13 cellular contexts compared by ENCODE assay signal in the genomic region with DNA sequence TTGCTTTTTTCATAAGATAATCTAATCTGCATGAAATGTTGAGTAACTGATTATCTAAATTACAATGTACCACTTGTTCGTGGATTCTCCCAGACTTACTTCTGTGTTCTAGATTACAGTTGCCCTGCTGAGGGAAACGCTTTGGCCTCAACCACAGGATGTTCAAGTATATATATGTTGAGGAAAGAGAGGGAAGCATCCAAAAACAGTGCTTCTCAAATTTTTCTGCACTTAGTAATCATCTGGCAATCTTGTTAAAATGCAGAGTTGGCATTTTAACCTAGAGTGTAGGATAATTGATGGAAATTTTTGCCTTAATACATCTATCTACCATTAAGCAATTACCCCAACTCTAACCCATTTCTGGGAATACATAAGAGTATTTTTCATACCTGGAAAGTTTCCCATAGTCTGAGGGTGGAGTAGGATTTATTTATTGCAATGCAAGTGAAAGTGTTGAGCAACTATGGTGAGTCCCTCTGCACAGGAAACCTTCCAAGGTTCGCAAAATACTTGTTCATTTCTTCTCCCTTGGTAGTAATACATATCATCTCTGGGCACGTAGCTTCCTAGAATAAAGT. TPM values are rescaled to one million over a fixed set of nuclear protein-coding genes. Genes with fewer than 3 reads are reported as not detected.
DNase-seq lines count a peak whose midpoint lies in the region; ATAC-seq, FAIRE-seq and TF ChIP-seq lines count a peak whose summit lies in the region.
"Had no signal": no experiment of that assay in that cellular context is flagged by ENCODE, and none has a peak within 500 bp of the region (broad histone marks: within the 10 kb centered on the region; RNA-seq: fewer than 3 reads in every experiment).

No MANE protein-coding gene starts in this region.

- H3K27me3 ChIP-seq in K562 (ENCODE audit: control insufficient read depth in 2 of 2, insufficient read depth in 2 of 2, low read length in 2 of 2), result no peaks in the 10 kb centered on the region
- H3K27me3 ChIP-seq in smooth muscle cell (ENCODE audit: low read depth), result no peaks in the 10 kb centered on the region
- no peaks in the 10 kb centered on the region for H3K27me3 ChIP-seq in Peyer's patch
- H3K27me3 ChIP-seq: BLaER1 had no signal

- H3K4me2 ChIP-seq in K562 (ENCODE audit: insufficient read depth, low read length) (no peak overlapping the region), smooth muscle cell (no peak overlapping the region)
- H3K4me2 ChIP-seq: BLaER1 had no signal

- no peak for TF ChIP-seq RAD21 in K562 (CRISPR knock-in tag; conservative IDR thresholded peaks at IDR 0.05 in 1 of 2, IDR thresholded peaks at IDR 0.05 in 1 of 2)

- H3K4me1 Mint-ChIP-seq in HFFc6 (ENCODE audit: low read depth) (peaks cover 14% of the 10 kb centered on the region), T-cell (no peaks in the 10 kb centered on the region)

- 35% methylated on average over 4 of the region's 4 CpGs for WGBS in K562 (ENCODE audit: insufficient coverage, low coverage, missing lambda C conversion rate)
- WGBS in smooth muscle cell (ENCODE audit: low lambda C conversion rate), result 81% methylated on average over 4 of the region's 4 CpGs

- no peak for TF ChIP-seq POLR2A in K562 (conservative IDR thresholded peaks at IDR 0.05)
- TF ChIP-seq POLR2A in Peyer's patch (IDR thresholded peaks at IDR 0.05), result no peak

- no peaks in the 10 kb centered on the region for H4K20me1 ChIP-seq in K562 (replicated peaks; ENCODE audit: control insufficient read depth, insufficient read depth, low read length)
- no peaks in the 10 kb centered on the region for H4K20me1 ChIP-seq in smooth muscle cell (ENCODE audit: low read depth)
- H4K20me1 ChIP-seq: BLaER1 had no signal

- no peak overlapping the region; the same call in 1 of the 2 replicates for H3K4me3 Mint-ChIP-seq in HFFc6
- no peak overlapping the region for H3K4me3 Mint-ChIP-seq in T-cell
- H3K4me3 Mint-ChIP-seq: IgD-negative memory B cell had no signal

- no peaks in the 10 kb centered on the region for H3K4me1 ChIP-seq in K562 (replicated peaks in 1 of 2; ENCODE audit: control insufficient read depth in 2 of 2, insufficient read depth in 2 of 2, low read length in 2 of 2)
- no peaks in the 10 kb centered on the region for H3K4me1 ChIP-seq in smooth muscle cell (ENCODE audit: low read depth)
- no peaks in the 10 kb centered on the region for H3K4me1 ChIP-seq in Peyer's patch
- H3K4me1 ChIP-seq: BLaER1 had no signal

- intact Hi-C loops in K562 (cut with micrococcal nuclease), result no loop called here

- no peak overlapping the region for H3K27ac Mint-ChIP-seq in HFFc6
- no peak overlapping the region for H3K27ac Mint-ChIP-seq in T-cell
- H3K27ac Mint-ChIP-seq: IgD-negative memory B cell had no signal

- H3K9me3 ChIP-seq in K562 (replicated peaks; ENCODE audit: control insufficient read depth, insufficient read depth, low read depth, low read length), result no peaks in the 10 kb centered on the region
- H3K9me3 ChIP-seq in smooth muscle cell (replicated peaks; ENCODE audit: low read depth), result no peaks in the 10 kb centered on the region
- H3K9me3 ChIP-seq in Peyer's patch, result no peaks in the 10 kb centered on the region
- H3K9me3 ChIP-seq: BLaER1 had no signal

- no peak for TF ChIP-seq CTCF in HFFc6 (IDR thresholded peaks at IDR 0.05)
- TF ChIP-seq CTCF in K562 (IDR thresholded peaks at IDR 0.05 in 2 of 3, conservative IDR thresholded peaks at IDR 0.05 in 1 of 3; ENCODE audit: insufficient read depth in 2 of 3, low read depth in 1 of 3, low read length in 3 of 3), result no peak
- no peak for TF ChIP-seq CTCF in smooth muscle cell (IDR thresholded peaks at IDR 0.05; ENCODE audit: borderline replicate concordance, insufficient read depth, poor library complexity, severe bottlenecking)
- no peak for TF ChIP-seq CTCF in Peyer's patch (IDR thresholded peaks at IDR 0.05)

- TF ChIP-seq EP300 in K562 (IDR thresholded peaks at IDR 0.05; ENCODE audit: low read length), result no peak

- DNase-seq in A172 (ENCODE audit: low spot score) (peak; percentile 42), HFFc6 (peak; percentile 3), K562 (ENCODE audit: extremely low read depth in 1 of 4, low spot score in 3 of 4) (no peak), hepatic stellate cell (ENCODE audit: low spot score) (peak; percentile 14), NCI-H1694 treated with DMSO at 0.1 percent for 48 hours (lab: John Stamatoyannopoulos, UW) (no peak), T-cell (no peak), smooth muscle cell (lab: John Stamatoyannopoulos, UW; ENCODE audit: unreplicated experiment) (no peak), Peyer's patch (no peak)
- DNase-seq: activated gamma-delta T cell treated with Interleukin-2 at 50 U/mL for 16 hours, NCI-H2029 treated with DMSO at 0.1 percent for 48 hours had no signal

- BruUV-seq in K562 (replicated peaks; lab: Mats Ljungman, UMichigan), result no TSS peak

- H3K9me1 ChIP-seq in K562 (ENCODE audit: control insufficient read depth, insufficient read depth, low read length), result no peaks in the 10 kb centered on the region

- H3K27me3 Mint-ChIP-seq in HFFc6 (ENCODE audit: insufficient read depth) (no peaks in the 10 kb centered on the region), T-cell (peaks cover 1 to 3% of the 10 kb centered on the region in 2 donors)

- no peak for ATAC-seq in K562
- ATAC-seq in T-cell (replicated peaks in 1 of 4), result no peak

- no peak overlapping the region for H2AFZ ChIP-seq in K562 (ENCODE audit: low read depth, low read length)
- no peak overlapping the region for H2AFZ ChIP-seq in smooth muscle cell (ENCODE audit: low read depth)

- H3K9ac ChIP-seq in K562 (ENCODE audit: insufficient read depth in 1 of 2, low read depth in 2 of 2, low read length in 2 of 2), result no peak overlapping the region
- no peak overlapping the region for H3K9ac ChIP-seq in smooth muscle cell (ENCODE audit: low read depth)
- H3K9ac ChIP-seq: BLaER1 had no signal

- H3K9me3 Mint-ChIP-seq in HFFc6 (no peaks in the 10 kb centered on the region), T-cell (no peaks in the 10 kb centered on the region)
- H3K9me3 Mint-ChIP-seq: IgD-negative memory B cell had no signal

- H3K36me3 Mint-ChIP-seq in HFFc6 (ENCODE audit: low read depth) (no peaks in the 10 kb centered on the region), T-cell (no peaks in the 10 kb centered on the region)

- no peaks in the 10 kb centered on the region for H3K36me3 ChIP-seq in K562 (ENCODE audit: control insufficient read depth, insufficient read depth, low read length)
- no peaks in the 10 kb centered on the region for H3K36me3 ChIP-seq in smooth muscle cell (ENCODE audit: low read depth)
- H3K36me3 ChIP-seq in Peyer's patch, result no peaks in the 10 kb centered on the region
- H3K36me3 ChIP-seq: BLaER1 had no signal

- no peak overlapping the region for H3K4me3 ChIP-seq in K562
- H3K4me3 ChIP-seq in smooth muscle cell, result no peak overlapping the region
- H3K4me3 ChIP-seq in Peyer's patch, result no peak overlapping the region
- H3K4me3 ChIP-seq: BLaER1, coronary artery had no signal

- H3K27ac ChIP-seq in K562 (ENCODE audit: extremely low read depth, low read depth, low read length) (no peak overlapping the region), smooth muscle cell (ENCODE audit: low read depth) (no peak overlapping the region), Peyer's patch (no peak overlapping the region)
- H3K27ac ChIP-seq: BLaER1 had no signal

- H3F3A ChIP-seq in smooth muscle cell (ENCODE audit: low read depth), result no peaks in the 10 kb centered on the region

- POLR2A ChIA-PET in K562 (lab: Yijun Ruan, JAX) (interaction anchor here (1.3 to 2.7 kb wide), 2 partner anchors 8 to 9 kb away, joined by 4 to 6 read pairs; no protein-coding TSS in a partner anchor), T-cell (lab: Charles Lee) (no interaction called here)

- H3K79me2 ChIP-seq in K562 (ENCODE audit: control insufficient read depth, insufficient read depth, low read length), result no peaks in the 10 kb centered on the region
- H3K79me2 ChIP-seq in smooth muscle cell (ENCODE audit: low read depth), result no peaks in the 10 kb centered on the region

- in situ Hi-C loops in K562 (cut with MboI), result no loop called here

- CTCF ChIA-PET in K562 (lab: Yijun Ruan, JAX; ENCODE audit: low intra/inter-chr PET ratio), result no interaction called here
- CTCF ChIA-PET in T-cell (lab: Charles Lee), result interaction anchor here in 1 of 2 donors (1.1 kb wide), 1 partner anchor 59 kb away, joined by 4 read pairs; no protein-coding TSS in a partner anchor

- no peak for FAIRE-seq in K562 (lab: Jason Lieb, UNC)

TF ChIP-seq in K562, 482 proteins besides CTCF, POLR2A, EP300 and RAD21 (continues in another document):
- TF ChIP-seq, protein P1, sequence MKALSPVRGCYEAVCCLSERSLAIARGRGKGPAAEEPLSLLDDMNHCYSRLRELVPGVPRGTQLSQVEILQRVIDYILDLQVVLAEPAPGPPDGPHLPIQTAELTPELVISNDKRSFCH (CRISPR knock-in tag; IDR thresholded peaks at IDR 0.05), result no peak
- TF ChIP-seq, protein P1 (tag; IDR thresholded peaks at IDR 0.05), result no peak
- TF ChIP-seq ZNF778 (CRISPR knock-in tag; IDR thresholded peaks at IDR 0.05) (no peak), ZFPM2 (CRISPR knock-in tag; IDR thresholded peaks at IDR 0.05) (no peak)

RNA-seq across cellular contexts. Expression of a gene that starts 59.6 kb away (rescaled TPM):
- 65.8 and 68.5 TPM in 2 replicates for total RNA-seq in A172 (2014; rRNA removed; shearing (Covaris generic))
- 10 to 100 TPM; 32.3 to 47.4 (median 34.1) TPM for total RNA-seq in HFFc6 (2021; fragmentation: NEBNext Ultra II Directional; extraction: Animal tissue kit (Norgen Biotek cat#: 25700))
- 25.1 and 117 TPM in 2 replicates for total RNA-seq in K562 (2011; cell fraction: chromatin; rRNA removed; ENCODE audit: low replicate concordance)
- 12.7 and 14.6 TPM in 2 replicates for total RNA-seq in K562 (2011; cell fraction: nucleolus; rRNA removed)
- 37.6 and 62.7 TPM in 2 replicates for total RNA-seq in K562 (2011; cell fraction: nucleoplasm; rRNA removed)
- total RNA-seq in K562 (2014; rRNA removed) (15.2 and 22.7 TPM in 2 replicates), K562 (2014; rRNA removed; fragmentation: Illumina TruSeq; extraction: Trizol) (33.2 and 37.5 TPM in 2 replicates), K562 (2015; rRNA removed; fragmentation: Illumina TruSeq; extraction: Trizol) (23.3 and 24.1 TPM in 2 replicates), K562 (2021) (25.3 and 27.8 TPM in 2 replicates), T-cell (10 to 100 TPM; 32.9 to 45.0 (median 44.0) TPM), smooth muscle cell (89.9 and 108 TPM in 2 replicates), Peyer's patch (10 to 100 TPM; 23.1 to 63.3 (median 34.8) TPM)
- polyA plus RNA-seq in K562 (2011; rRNA removed) (23.7 and 30.8 TPM in 2 replicates), K562 (2014; fragmentation: Illumina TruSeq; extraction: Trizol) (16.1 and 25.2 TPM in 2 replicates), K562 (2014; fragmentation: Nextera tagmentation; extraction: Ambion mirVana) (1 to 10 TPM; 5.0 to 6.4 TPM), K562 (2014; rRNA removed) (17.3 and 21.0 TPM in 2 replicates), smooth muscle cell (20.6 and 25.0 TPM in 2 replicates)
- polyA plus RNA-seq in K562 (2011; cell fraction: cytosol; rRNA removed), result 7.8 and 8.4 TPM in 2 replicates
- polyA plus RNA-seq in K562 (2011; cell fraction: nucleus; rRNA removed), result 8.5 and 12.2 TPM in 2 replicates
- polyA plus RNA-seq in K562 (2012), result 10.7 and 11.1 TPM in 2 replicates
- polyA minus RNA-seq in K562 (2011; rRNA and poly(A)+ RNA removed), result 35.5 and 54.5 TPM in 2 replicates
- polyA minus RNA-seq in K562 (2011; cell fraction: cytosol; rRNA and poly(A)+ RNA removed), result 8.3 and 9.4 TPM in 2 replicates
- polyA minus RNA-seq in K562 (2011; cell fraction: nucleus; rRNA and poly(A)+ RNA removed), result 19.1 and 29.2 TPM in 2 replicates

Comparison
In these comparisons a context has a peak if more than half of its experiments do, and no peak if none do; other contexts are left out.
1. DNase-seq: peak in A172 (single experiment), HFFc6 (single experiment) and hepatic stellate cell (single experiment); none in K562 (0 of 4), NCI-H1694 treated with DMSO at 0.1 percent for 48 hours (single experiment), T-cell (0 of 34), smooth muscle cell (single experiment) and Peyer's patch (0 of 3).